Comparison of ENCODE assay signal across 1 cellular context in the genomic region with DNA sequence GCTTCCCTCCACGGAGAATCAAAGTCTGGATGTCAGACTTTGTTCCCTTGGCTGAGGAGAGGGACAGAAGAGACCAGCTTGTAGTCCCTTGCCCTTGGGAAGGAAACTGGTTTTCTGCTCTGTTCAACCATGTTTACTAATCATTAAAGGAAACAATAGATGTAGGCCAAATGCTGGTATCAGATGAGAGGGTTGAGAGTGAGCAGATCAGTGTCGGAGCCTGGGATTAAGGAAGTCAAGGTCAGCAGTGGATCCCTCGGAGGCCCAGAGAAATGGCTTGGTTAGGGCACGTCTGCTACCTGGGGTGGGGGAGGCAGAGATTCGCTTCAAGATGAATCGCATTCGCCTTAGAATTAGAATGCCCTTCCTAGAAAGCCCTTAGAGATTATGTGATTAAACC.
TF ChIP-seq lines count a peak whose summit lies in the region.

No MANE protein-coding gene starts in this region.

TF ChIP-seq in GM23338, 12 proteins besides CTCF, POLR2A, EP300 and RAD21 (continued from another document):
- TF ChIP-seq, protein P1, sequence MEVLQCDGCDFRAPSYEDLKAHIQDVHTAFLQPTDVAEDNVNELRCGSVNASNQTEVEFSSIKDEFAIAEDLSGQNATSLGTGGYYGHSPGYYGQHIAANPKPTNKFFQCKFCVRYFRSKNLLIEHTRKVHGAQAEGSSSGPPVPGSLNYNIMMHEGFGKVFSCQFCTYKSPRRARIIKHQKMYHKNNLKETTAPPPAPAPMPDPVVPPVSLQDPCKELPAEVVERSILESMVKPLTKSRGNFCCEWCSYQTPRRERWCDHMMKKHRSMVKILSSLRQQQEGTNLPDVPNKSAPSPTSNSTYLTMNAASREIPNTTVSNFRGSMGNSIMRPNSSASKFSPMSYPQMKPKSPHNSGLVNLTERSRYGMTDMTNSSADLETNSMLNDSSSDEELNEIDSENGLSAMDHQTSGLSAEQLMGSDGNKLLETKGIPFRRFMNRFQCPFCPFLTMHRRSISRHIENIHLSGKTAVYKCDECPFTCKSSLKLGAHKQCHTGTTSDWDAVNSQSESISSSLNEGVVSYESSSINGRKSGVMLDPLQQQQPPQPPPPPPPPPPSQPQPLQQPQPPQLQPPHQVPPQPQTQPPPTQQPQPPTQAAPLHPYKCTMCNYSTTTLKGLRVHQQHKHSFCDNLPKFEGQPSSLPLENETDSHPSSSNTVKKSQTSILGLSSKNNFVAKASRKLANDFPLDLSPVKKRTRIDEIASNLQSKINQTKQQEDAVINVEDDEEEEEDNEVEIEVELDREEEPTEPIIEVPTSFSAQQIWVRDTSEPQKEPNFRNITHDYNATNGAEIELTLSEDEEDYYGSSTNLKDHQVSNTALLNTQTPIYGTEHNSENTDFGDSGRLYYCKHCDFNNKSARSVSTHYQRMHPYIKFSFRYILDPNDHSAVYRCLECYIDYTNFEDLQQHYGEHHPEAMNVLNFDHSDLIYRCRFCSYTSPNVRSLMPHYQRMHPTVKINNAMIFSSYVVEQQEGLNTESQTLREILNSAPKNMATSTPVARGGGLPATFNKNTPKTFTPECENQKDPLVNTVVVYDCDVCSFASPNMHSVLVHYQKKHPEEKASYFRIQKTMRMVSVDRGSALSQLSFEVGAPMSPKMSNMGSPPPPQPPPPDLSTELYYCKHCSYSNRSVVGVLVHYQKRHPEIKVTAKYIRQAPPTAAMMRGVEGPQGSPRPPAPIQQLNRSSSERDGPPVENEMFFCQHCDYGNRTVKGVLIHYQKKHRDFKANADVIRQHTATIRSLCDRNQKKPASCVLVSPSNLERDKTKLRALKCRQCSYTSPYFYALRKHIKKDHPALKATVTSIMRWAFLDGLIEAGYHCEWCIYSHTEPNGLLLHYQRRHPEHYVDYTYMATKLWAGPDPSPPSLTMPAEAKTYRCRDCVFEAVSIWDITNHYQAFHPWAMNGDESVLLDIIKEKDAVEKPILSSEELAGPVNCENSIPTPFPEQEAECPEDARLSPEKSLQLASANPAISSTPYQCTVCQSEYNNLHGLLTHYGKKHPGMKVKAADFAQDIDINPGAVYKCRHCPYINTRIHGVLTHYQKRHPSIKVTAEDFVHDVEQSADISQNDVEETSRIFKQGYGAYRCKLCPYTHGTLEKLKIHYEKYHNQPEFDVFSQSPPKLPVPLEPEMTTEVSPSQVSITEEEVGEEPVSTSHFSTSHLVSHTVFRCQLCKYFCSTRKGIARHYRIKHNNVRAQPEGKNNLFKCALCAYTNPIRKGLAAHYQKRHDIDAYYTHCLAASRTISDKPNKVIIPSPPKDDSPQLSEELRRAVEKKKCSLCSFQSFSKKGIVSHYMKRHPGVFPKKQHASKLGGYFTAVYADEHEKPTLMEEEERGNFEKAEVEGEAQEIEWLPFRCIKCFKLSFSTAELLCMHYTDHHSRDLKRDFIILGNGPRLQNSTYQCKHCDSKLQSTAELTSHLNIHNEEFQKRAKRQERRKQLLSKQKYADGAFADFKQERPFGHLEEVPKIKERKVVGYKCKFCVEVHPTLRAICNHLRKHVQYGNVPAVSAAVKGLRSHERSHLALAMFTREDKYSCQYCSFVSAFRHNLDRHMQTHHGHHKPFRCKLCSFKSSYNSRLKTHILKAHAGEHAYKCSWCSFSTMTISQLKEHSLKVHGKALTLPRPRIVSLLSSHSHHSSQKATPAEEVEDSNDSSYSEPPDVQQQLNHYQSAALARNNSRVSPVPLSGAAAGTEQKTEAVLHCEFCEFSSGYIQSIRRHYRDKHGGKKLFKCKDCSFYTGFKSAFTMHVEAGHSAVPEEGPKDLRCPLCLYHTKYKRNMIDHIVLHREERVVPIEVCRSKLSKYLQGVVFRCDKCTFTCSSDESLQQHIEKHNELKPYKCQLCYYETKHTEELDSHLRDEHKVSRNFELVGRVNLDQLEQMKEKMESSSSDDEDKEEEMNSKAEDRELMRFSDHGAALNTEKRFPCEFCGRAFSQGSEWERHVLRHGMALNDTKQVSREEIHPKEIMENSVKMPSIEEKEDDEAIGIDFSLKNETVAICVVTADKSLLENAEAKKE (CRISPR knock-in tag; IDR thresholded peaks at IDR 0.05), result no peak
- TF ChIP-seq JUNB (IDR thresholded peaks at IDR 0.05; ENCODE audit: unreplicated experiment) (no peak), ZNF114 (CRISPR knock-in tag; IDR thresholded peaks at IDR 0.05) (no peak), CREB1 (CRISPR knock-in tag; IDR thresholded peaks at IDR 0.05; ENCODE audit: low read depth) (no peak), EZH2phosphoT487 (IDR thresholded peaks at IDR 0.05; ENCODE audit: unreplicated experiment) (no peak)
- TF ChIP-seq, protein P2, sequence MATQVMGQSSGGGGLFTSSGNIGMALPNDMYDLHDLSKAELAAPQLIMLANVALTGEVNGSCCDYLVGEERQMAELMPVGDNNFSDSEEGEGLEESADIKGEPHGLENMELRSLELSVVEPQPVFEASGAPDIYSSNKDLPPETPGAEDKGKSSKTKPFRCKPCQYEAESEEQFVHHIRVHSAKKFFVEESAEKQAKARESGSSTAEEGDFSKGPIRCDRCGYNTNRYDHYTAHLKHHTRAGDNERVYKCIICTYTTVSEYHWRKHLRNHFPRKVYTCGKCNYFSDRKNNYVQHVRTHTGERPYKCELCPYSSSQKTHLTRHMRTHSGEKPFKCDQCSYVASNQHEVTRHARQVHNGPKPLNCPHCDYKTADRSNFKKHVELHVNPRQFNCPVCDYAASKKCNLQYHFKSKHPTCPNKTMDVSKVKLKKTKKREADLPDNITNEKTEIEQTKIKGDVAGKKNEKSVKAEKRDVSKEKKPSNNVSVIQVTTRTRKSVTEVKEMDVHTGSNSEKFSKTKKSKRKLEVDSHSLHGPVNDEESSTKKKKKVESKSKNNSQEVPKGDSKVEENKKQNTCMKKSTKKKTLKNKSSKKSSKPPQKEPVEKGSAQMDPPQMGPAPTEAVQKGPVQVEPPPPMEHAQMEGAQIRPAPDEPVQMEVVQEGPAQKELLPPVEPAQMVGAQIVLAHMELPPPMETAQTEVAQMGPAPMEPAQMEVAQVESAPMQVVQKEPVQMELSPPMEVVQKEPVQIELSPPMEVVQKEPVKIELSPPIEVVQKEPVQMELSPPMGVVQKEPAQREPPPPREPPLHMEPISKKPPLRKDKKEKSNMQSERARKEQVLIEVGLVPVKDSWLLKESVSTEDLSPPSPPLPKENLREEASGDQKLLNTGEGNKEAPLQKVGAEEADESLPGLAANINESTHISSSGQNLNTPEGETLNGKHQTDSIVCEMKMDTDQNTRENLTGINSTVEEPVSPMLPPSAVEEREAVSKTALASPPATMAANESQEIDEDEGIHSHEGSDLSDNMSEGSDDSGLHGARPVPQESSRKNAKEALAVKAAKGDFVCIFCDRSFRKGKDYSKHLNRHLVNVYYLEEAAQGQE (IDR thresholded peaks at IDR 0.05; ENCODE audit: unreplicated experiment), result no peak
- TF ChIP-seq, protein P3, sequence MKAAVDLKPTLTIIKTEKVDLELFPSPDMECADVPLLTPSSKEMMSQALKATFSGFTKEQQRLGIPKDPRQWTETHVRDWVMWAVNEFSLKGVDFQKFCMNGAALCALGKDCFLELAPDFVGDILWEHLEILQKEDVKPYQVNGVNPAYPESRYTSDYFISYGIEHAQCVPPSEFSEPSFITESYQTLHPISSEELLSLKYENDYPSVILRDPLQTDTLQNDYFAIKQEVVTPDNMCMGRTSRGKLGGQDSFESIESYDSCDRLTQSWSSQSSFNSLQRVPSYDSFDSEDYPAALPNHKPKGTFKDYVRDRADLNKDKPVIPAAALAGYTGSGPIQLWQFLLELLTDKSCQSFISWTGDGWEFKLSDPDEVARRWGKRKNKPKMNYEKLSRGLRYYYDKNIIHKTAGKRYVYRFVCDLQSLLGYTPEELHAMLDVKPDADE (IDR thresholded peaks at IDR 0.05), result no peak
